Comparison of ENCODE assay signal across 1 cellular context in the genomic region with DNA sequence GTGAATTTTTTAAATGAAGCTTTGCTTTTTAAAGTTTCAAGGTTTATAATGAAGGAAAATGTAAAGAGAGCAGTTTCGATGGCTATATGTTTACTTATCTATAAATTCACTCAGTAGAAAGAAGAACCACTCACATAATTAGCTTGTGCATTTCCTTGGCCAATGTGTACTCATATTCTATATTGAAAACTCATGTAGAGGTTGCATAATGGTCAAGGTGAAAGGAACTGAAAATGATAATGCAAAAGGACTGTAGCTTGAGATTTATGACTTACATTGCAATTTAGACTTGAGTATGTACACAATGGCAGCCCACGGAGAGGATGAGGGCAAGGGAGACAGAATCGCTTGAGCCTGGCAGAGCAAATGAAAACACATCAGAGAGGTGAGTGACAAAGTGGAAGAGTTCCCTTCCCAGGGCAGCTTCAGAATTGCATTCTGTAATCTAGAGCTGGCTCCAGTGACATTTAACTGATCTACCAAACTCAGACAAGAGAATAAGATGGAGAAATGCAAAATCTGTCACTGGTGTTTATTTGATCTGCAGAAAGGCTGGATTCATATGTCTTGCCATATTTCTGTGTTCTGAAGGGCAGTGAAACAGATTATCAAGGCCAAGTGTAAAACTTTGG.
TF ChIP-seq lines count a peak whose summit lies in the region.

No MANE protein-coding gene starts in this region.

TF ChIP-seq in HEK293, 187 proteins besides CTCF, POLR2A, EP300 and RAD21 (continued from another document):
- TF ChIP-seq, protein P1, sequence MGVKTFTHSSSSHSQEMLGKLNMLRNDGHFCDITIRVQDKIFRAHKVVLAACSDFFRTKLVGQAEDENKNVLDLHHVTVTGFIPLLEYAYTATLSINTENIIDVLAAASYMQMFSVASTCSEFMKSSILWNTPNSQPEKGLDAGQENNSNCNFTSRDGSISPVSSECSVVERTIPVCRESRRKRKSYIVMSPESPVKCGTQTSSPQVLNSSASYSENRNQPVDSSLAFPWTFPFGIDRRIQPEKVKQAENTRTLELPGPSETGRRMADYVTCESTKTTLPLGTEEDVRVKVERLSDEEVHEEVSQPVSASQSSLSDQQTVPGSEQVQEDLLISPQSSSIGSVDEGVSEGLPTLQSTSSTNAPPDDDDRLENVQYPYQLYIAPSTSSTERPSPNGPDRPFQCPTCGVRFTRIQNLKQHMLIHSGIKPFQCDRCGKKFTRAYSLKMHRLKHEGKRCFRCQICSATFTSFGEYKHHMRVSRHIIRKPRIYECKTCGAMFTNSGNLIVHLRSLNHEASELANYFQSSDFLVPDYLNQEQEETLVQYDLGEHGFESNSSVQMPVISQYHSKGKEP (tag by site-specific recombination; IDR thresholded peaks at IDR 0.05): peak; percentile 32; the same call in 1 of the 2 replicates
- TF ChIP-seq, protein P2, sequence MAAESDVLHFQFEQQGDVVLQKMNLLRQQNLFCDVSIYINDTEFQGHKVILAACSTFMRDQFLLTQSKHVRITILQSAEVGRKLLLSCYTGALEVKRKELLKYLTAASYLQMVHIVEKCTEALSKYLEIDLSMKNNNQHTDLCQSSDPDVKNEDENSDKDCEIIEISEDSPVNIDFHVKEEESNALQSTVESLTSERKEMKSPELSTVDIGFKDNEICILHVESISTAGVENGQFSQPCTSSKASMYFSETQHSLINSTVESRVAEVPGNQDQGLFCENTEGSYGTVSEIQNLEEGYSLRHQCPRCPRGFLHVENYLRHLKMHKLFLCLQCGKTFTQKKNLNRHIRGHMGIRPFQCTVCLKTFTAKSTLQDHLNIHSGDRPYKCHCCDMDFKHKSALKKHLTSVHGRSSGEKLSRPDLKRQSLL (tag by site-specific recombination; IDR thresholded peaks at IDR 0.05): peak; percentile 69
- peak; percentile 44; the same call in 1 of the 2 replicates for TF ChIP-seq TRIM28 (IDR thresholded peaks at IDR 0.05; ENCODE audit: borderline replicate concordance, low read length)
- TF ChIP-seq ZNF610 (tag by site-specific recombination; IDR thresholded peaks at IDR 0.05; ENCODE audit: borderline replicate concordance): 0 out of 2 replicates have a peak, but pooled peaks have one; percentile 34
- peak; percentile 53 for TF ChIP-seq ZBTB17 (tag by site-specific recombination; IDR thresholded peaks at IDR 0.05)
